ENCODE assay signal across 12 cellular contexts in the genomic region with DNA sequence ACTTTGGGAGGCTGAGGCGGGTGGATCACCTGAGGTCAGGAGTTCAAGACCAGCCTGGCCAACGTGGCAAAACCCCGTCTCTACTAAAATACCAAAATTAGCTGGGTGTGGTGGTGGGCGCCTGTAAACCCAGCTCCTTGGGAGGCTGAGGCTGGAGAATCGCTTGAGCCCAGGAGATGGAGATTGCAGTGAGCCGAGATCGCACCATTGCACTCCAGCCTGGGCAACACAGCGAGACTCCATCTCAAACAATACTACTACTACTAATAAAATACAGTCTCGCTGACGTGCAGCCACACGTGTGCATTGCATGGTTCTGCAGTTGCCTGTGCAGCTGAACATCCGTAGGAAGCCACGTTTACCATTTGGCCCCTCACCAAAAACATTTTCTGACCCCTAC. TPM values are rescaled to one million over a fixed set of nuclear protein-coding genes. Genes with fewer than 3 reads are reported as not detected.
"Had no signal": no experiment of that assay in that cellular context is flagged by ENCODE, and none has a peak within 500 bp of the region (broad histone marks: within the 10 kb centered on the region; RNA-seq: fewer than 3 reads in every experiment).

No MANE protein-coding gene starts in this region.

RNA-seq across cellular contexts. Expression of gene PLEKHN1, which starts 19.5 kb away (rescaled TPM):
- total RNA-seq: left ventricle myocardium inferior, left ventricle myocardium superior had no signal

RNA-seq across cellular contexts. Expression of gene SAMD11, which starts 23.1 kb away (rescaled TPM):
- total RNA-seq: lung microvascular endothelial cell, mammary epithelial cell, mononuclear cell had no signal
- polyA plus RNA-seq: keratinocyte, mammary epithelial cell had no signal

RNA-seq across cellular contexts. Expression of gene PERM1, which starts 35.1 kb away (rescaled TPM):
- total RNA-seq: hepatocyte, kidney epithelial cell, left lung, lower lobe of right lung, lung microvascular endothelial cell, mammary epithelial cell, mesenteric fat pad had no signal
- polyA plus RNA-seq: immature natural killer cell, keratinocyte, mammary epithelial cell had no signal
